Comparison of ENCODE assay signal across 30 cellular contexts in genomic region chr7:77402818-77403217, GRCh38.
"Had no signal": no experiment of that assay in that cellular context is flagged by ENCODE, and none has a peak within 500 bp of the region (broad histone marks: within the 10 kb centered on the region; RNA-seq: fewer than 3 reads in every experiment).

No MANE protein-coding gene starts in this region.

- DNase-seq: colonic mucosa; dermis blood vessel endothelial cell; effector memory CD4-positive, alpha-beta T cell; erythroblast; esophagus squamous epithelium; foreskin melanocyte; glutamatergic neuron; heart right ventricle; hippocampal formation; islet precursor cell; mesenchymal stem cell; mucosa of descending colon; naive B cell; nephron progenitor cell; occipital lobe; ovary; posterior cingulate gyrus; psoas muscle; right cardiac atrium; sigmoid colon; stimulated activated CD4-positive, alpha-beta T cell treated with anti-CD3 and anti-CD28 coated beads, Interleukin-2, amount 100 ng/mL, for 24 hours; stimulated activated CD4-positive, alpha-beta T cell treated with anti-CD3 and anti-CD28 coated beads, Interleukin-4, amount 100 ng/mL, for 24 hours; stimulated activated naive CD8-positive, alpha-beta T cell treated with anti-CD3 and anti-CD28 coated beads, Interleukin-15, Interleukin-2, amounts not matched to agents 100 U/mL and 50 U/mL, for 24 hours; substantia nigra; testis; upper lobe of left lung had no signal

- H3K36me3 Mint-ChIP-seq: mesothelial cell of epicardium had no signal

- H3K27ac ChIP-seq: colonic mucosa, esophagus squamous epithelium, heart right ventricle, ovary, psoas muscle, sigmoid colon, testis, tibial nerve had no signal

- H3K27me3 Mint-ChIP-seq: naive B cell; stimulated activated memory B cell treated with anti-CD40 and anti-IgM and Interleukin-4, amounts not matched to agents 10 μg/mL and 1 μg/mL and 100 μg/mL, for 72 hours had no signal

- H3K4me3 ChIP-seq: colonic mucosa, esophagus squamous epithelium, heart right ventricle, lung, mucosa of descending colon, ovary, psoas muscle, sigmoid colon, testis, tibial nerve, upper lobe of left lung had no signal

- H3K4me3 Mint-ChIP-seq: mesothelial cell of epicardium; naive B cell; nephron progenitor cell; stimulated activated memory B cell treated with anti-CD40 and anti-IgM and Interleukin-4, amounts not matched to agents 10 μg/mL and 1 μg/mL and 100 μg/mL, for 72 hours had no signal

- H3K4me1 Mint-ChIP-seq: mesothelial cell of epicardium, nephron progenitor cell had no signal

- H3K27me3 ChIP-seq: colonic mucosa, esophagus squamous epithelium, heart right ventricle, ovary, sigmoid colon, testis, tibial nerve, upper lobe of left lung had no signal

- H3K36me3 ChIP-seq: colonic mucosa, esophagus squamous epithelium, heart right ventricle, ovary, sigmoid colon, tibial nerve, upper lobe of left lung had no signal

- H3K27ac Mint-ChIP-seq: mesothelial cell of epicardium, nephron progenitor cell had no signal

- H3K9me3 ChIP-seq: colonic mucosa, esophagus squamous epithelium, heart right ventricle, mucosa of descending colon, ovary, psoas muscle, sigmoid colon, testis, tibial nerve, upper lobe of left lung had no signal

- ATAC-seq: heart right ventricle; mucosa of descending colon; psoas muscle; right cardiac atrium; stimulated activated memory B cell treated with anti-CD40 and anti-IgM and Interleukin-4, amounts not matched to agents 10 μg/mL and 1 μg/mL and 100 μg/mL, for 72 hours; stimulated activated naive CD8-positive, alpha-beta T cell treated with anti-CD3 and anti-CD28 coated beads, Interleukin-15, Interleukin-2, amounts not matched to agents 100 U/mL and 50 U/mL, for 24 hours had no signal

- H3K9me3 Mint-ChIP-seq: naive B cell; nephron progenitor cell; stimulated activated memory B cell treated with anti-CD40 and anti-IgM and Interleukin-4, amounts not matched to agents 10 μg/mL and 1 μg/mL and 100 μg/mL, for 72 hours had no signal

- H3K4me1 ChIP-seq: colonic mucosa, esophagus squamous epithelium, psoas muscle, sigmoid colon, testis, tibial nerve had no signal
